ENCODE assay signal across 8 cellular contexts in the genomic region with DNA sequence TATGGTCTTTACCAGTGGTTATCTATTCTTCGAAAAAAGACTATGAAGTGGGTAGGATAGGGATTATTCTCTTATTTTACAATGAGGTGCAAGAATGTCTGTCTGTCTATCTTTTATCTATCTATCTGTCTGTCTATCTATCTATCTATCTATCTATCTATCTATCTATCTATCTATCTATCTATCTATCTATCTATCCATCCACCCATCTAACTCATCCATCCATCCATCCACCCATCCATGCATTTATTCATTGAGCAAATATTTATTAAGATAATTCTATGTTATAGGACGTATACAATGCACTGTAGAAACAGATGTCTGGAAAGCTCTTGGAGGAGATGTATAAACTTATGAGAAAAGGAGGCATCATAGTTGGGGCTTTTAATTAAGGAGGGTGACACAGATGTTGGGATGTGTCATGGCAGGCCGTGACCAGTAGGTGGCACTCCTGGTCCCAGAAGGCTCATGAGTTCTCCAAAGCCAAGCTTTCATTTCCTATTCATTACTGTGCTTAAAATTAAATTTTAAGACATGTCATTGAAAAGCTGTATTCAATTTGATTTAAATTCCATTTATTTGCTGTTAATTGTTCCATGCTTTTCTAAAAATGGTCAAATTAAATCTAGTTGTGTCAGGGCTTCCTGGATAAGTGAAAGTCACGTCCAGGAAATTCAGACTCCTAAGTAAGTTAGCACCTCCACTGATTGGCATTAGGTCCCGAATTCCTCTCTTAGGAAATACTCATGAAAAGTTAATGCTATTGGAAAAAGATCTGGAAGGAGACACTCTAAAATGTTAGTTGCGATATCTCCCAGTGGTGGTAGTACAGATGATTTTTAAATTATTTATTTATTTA. TPM values are rescaled to one million over a fixed set of nuclear protein-coding genes. Genes with fewer than 3 reads are reported as not detected.
DNase-seq lines count a peak whose midpoint lies in the region; ATAC-seq and TF ChIP-seq lines count a peak whose summit lies in the region.

No MANE protein-coding gene starts in this region.

- H3K27ac Mint-ChIP-seq in GM23338 (no peak overlapping the region), chondrocyte (ENCODE audit: unreplicated experiment) (no peak overlapping the region)

- H3K9me2 ChIP-seq in GM23338 (ENCODE audit: insufficient read depth): no peaks in the 10 kb centered on the region

- H3K9me3 Mint-ChIP-seq in GM23338: peaks cover 6% of the 10 kb centered on the region; the same call in 2 of the 3 replicates
- H3K9me3 Mint-ChIP-seq in chondrocyte (ENCODE audit: low read depth): peaks cover 4% of the 10 kb centered on the region

- no peaks in the 10 kb centered on the region for H3K36me3 ChIP-seq in GM23338 (ENCODE audit: insufficient read depth)
- no peaks in the 10 kb centered on the region for H3K36me3 ChIP-seq in liver (ENCODE audit: control insufficient read depth in 4 of 4, insufficient read depth in 3 of 4, low read depth in 1 of 4, low read length in 3 of 4)

- H3K4me3 ChIP-seq in GM23338 (no peak overlapping the region), liver (ENCODE audit: low read depth in 1 of 3, low read length in 3 of 3) (peak overlapping the region; percentile 17 to 61 (median 35))

- H4K20me1 ChIP-seq in GM23338 (replicated peaks; ENCODE audit: insufficient read depth): no peaks in the 10 kb centered on the region

- no peak overlapping the region for H2AFZ ChIP-seq in GM23338

- ATAC-seq in GM23338: peak; percentile 68
- ATAC-seq in GM21390 (IDR thresholded peaks at IDR 0.05; ENCODE audit: unreplicated experiment): no peak

- H3K9me3 ChIP-seq in liver (ENCODE audit: control insufficient read depth in 4 of 4, low read length in 3 of 4): no peaks in the 10 kb centered on the region

- no peaks in the 10 kb centered on the region for H3K79me2 ChIP-seq in GM23338 (replicated peaks; ENCODE audit: insufficient read depth)

- no peaks in the 10 kb centered on the region for H3K36me3 Mint-ChIP-seq in GM23338 (ENCODE audit: low read depth)
- peaks cover 3% of the 10 kb centered on the region for H3K36me3 Mint-ChIP-seq in chondrocyte (ENCODE audit: low read depth)

- DNase-seq in EH (ENCODE audit: low read depth) (peak; percentile 66), GM23338 (ENCODE audit: low spot score) (peak; percentile 68), NCI-H146 treated with DMSO at 0.1 percent for 48 hours (lab: John Stamatoyannopoulos, UW; ENCODE audit: unreplicated experiment) (peak; percentile 48), chondrocyte (ENCODE audit: low spot score) (no peak)
- peak; percentile 70 for DNase-seq in activated CD4-positive, CD25-positive, alpha-beta regulatory T cell treated with anti-CD3 and anti-CD28 coated beads, Interleukin-2, amount 50 U/mL, for 72 hours
- DNase-seq in stimulated activated CD4-positive, alpha-beta T cell treated with anti-CD3 and anti-CD28 coated beads, TNF-alpha, amount 100 ng/mL, for 1 hour (ENCODE audit: low read depth in 3 of 3, low spot score in 1 of 3): peak in 2 of 3 donors; percentile 14 to 52

- H3K27me3 ChIP-seq in GM23338 (ENCODE audit: insufficient read depth): no peaks in the 10 kb centered on the region
- H3K27me3 ChIP-seq in liver (ENCODE audit: control insufficient read depth in 4 of 4, insufficient read depth in 4 of 4, low read length in 3 of 4): no peaks in the 10 kb centered on the region

- H3K9ac ChIP-seq in liver (ENCODE audit: low read depth in 1 of 2, low read length in 2 of 2): peak overlapping the region in 1 of 2 donors; percentile 32

- no peaks in the 10 kb centered on the region for H3F3A ChIP-seq in GM23338 (replicated peaks; ENCODE audit: low read depth)

- H3K27me3 Mint-ChIP-seq in GM23338 (ENCODE audit: insufficient read depth, low read depth, poor library complexity) (peaks cover 2% of the 10 kb centered on the region), chondrocyte (ENCODE audit: low read depth) (peaks cover 17% of the 10 kb centered on the region)

- H3K27ac ChIP-seq in GM23338 (ENCODE audit: low read depth) (no peak overlapping the region), liver (ENCODE audit: low read depth in 1 of 2, low read length in 2 of 2) (no peak overlapping the region)

- WGBS in liver: 37% methylated on average over 6 of the region's 6 CpGs

- peak; percentile 86 to 97 for TF ChIP-seq CTCF in GM23338 (conservative IDR thresholded peaks at IDR 0.05; ENCODE audit: low read depth in 2 of 2)
- peak; percentile 95 for TF ChIP-seq CTCF in chondrocyte (IDR thresholded peaks at IDR 0.05)
- peak; percentile 93 for TF ChIP-seq CTCF in liver (IDR thresholded peaks at IDR 0.05; ENCODE audit: low read depth, low read length, missing input control)

- H3K4me3 Mint-ChIP-seq in GM23338 (no peak overlapping the region), chondrocyte (ENCODE audit: unreplicated experiment) (no peak overlapping the region)

- peaks cover 20% of the 10 kb centered on the region for H3K4me1 Mint-ChIP-seq in GM23338
- H3K4me1 Mint-ChIP-seq in chondrocyte (ENCODE audit: low read depth): no peaks in the 10 kb centered on the region

- H3K4me2 ChIP-seq in GM23338: no peak overlapping the region

- H3K4me1 ChIP-seq in GM23338 (ENCODE audit: insufficient read depth): peaks cover 17% of the 10 kb centered on the region
- no peaks in the 10 kb centered on the region for H3K4me1 ChIP-seq in liver (ENCODE audit: control insufficient read depth in 4 of 4, insufficient read depth in 4 of 4, low read length in 3 of 4)

- peak; percentile 83 to 88 for TF ChIP-seq RAD21 in liver (IDR thresholded peaks at IDR 0.05)

TF ChIP-seq in GM23338, 12 proteins besides CTCF, POLR2A, EP300 and RAD21 (continues in another document):
- TF ChIP-seq POLR2AphosphoS5 (IDR thresholded peaks at IDR 0.05; ENCODE audit: low read depth) (no peak), JUNB (IDR thresholded peaks at IDR 0.05; ENCODE audit: unreplicated experiment) (no peak), EZH2 (IDR thresholded peaks at IDR 0.05; ENCODE audit: low read depth, unreplicated experiment) (no peak), ZNF331 (CRISPR knock-in tag; IDR thresholded peaks at IDR 0.05; ENCODE audit: low read depth) (no peak), CREB1 (CRISPR knock-in tag; IDR thresholded peaks at IDR 0.05; ENCODE audit: low read depth) (no peak), EZH2phosphoT487 (IDR thresholded peaks at IDR 0.05; ENCODE audit: unreplicated experiment) (no peak), NANOG (IDR thresholded peaks at IDR 0.05; ENCODE audit: borderline replicate concordance) (no peak), STAT1 (IDR thresholded peaks at IDR 0.05; ENCODE audit: unreplicated experiment) (no peak)
- TF ChIP-seq, protein P1, sequence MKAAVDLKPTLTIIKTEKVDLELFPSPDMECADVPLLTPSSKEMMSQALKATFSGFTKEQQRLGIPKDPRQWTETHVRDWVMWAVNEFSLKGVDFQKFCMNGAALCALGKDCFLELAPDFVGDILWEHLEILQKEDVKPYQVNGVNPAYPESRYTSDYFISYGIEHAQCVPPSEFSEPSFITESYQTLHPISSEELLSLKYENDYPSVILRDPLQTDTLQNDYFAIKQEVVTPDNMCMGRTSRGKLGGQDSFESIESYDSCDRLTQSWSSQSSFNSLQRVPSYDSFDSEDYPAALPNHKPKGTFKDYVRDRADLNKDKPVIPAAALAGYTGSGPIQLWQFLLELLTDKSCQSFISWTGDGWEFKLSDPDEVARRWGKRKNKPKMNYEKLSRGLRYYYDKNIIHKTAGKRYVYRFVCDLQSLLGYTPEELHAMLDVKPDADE (IDR thresholded peaks at IDR 0.05): no peak

TF ChIP-seq in liver, 16 proteins besides CTCF, POLR2A, EP300 and RAD21 (continues in another document):
- TF ChIP-seq FOXA2 (IDR thresholded peaks at IDR 0.05) (no peak), SP1 (IDR thresholded peaks at IDR 0.05) (no peak), YY1 (IDR thresholded peaks at IDR 0.05) (no peak), HNF4G (IDR thresholded peaks at IDR 0.05) (no peak), RXRA (IDR thresholded peaks at IDR 0.05) (no peak), GABPA (IDR thresholded peaks at IDR 0.05 in 1 of 2, conservative IDR thresholded peaks at IDR 0.05 in 1 of 2) (no peak), NR2F2 (IDR thresholded peaks at IDR 0.05) (no peak), JUND (IDR thresholded peaks at IDR 0.05) (no peak)
- TF ChIP-seq, protein P2, sequence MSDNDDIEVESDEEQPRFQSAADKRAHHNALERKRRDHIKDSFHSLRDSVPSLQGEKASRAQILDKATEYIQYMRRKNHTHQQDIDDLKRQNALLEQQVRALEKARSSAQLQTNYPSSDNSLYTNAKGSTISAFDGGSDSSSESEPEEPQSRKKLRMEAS (IDR thresholded peaks at IDR 0.05): no peak
- TF ChIP-seq, protein P3, sequence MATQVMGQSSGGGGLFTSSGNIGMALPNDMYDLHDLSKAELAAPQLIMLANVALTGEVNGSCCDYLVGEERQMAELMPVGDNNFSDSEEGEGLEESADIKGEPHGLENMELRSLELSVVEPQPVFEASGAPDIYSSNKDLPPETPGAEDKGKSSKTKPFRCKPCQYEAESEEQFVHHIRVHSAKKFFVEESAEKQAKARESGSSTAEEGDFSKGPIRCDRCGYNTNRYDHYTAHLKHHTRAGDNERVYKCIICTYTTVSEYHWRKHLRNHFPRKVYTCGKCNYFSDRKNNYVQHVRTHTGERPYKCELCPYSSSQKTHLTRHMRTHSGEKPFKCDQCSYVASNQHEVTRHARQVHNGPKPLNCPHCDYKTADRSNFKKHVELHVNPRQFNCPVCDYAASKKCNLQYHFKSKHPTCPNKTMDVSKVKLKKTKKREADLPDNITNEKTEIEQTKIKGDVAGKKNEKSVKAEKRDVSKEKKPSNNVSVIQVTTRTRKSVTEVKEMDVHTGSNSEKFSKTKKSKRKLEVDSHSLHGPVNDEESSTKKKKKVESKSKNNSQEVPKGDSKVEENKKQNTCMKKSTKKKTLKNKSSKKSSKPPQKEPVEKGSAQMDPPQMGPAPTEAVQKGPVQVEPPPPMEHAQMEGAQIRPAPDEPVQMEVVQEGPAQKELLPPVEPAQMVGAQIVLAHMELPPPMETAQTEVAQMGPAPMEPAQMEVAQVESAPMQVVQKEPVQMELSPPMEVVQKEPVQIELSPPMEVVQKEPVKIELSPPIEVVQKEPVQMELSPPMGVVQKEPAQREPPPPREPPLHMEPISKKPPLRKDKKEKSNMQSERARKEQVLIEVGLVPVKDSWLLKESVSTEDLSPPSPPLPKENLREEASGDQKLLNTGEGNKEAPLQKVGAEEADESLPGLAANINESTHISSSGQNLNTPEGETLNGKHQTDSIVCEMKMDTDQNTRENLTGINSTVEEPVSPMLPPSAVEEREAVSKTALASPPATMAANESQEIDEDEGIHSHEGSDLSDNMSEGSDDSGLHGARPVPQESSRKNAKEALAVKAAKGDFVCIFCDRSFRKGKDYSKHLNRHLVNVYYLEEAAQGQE (IDR thresholded peaks at IDR 0.05): no peak

RNA-seq across cellular contexts. Expression of a gene that starts 19.0 kb away (rescaled TPM):
- 6.3 and 10.6 TPM in 2 replicates for total RNA-seq in GM23338 (2014; rRNA removed; shearing (Covaris generic))
- polyA plus RNA-seq in GM23338 (2016; fragmentation: Nextera tagmentation; extraction: Ambion mirVana): 8.3 and 8.6 TPM in 2 replicates
- total RNA-seq in chondrocyte: 0.60 to 1.4 TPM (median 0.64 TPM) in 3 replicates
- 1 to 10 TPM in 1 of 2 donors, not detected in 1; 9.6 TPM for total RNA-seq in liver
- polyA plus RNA-seq in liver: under 1 TPM; 0.14 to 0.66 TPM

RNA-seq across cellular contexts. Expression of a gene that starts 57.9 kb away (rescaled TPM):
- total RNA-seq in GM23338 (2014; rRNA removed; shearing (Covaris generic)): not detected in 2 replicates
- polyA plus RNA-seq in GM23338 (2016; fragmentation: Nextera tagmentation; extraction: Ambion mirVana) (0.38 TPM in 1 of 2 replicates, not detected in the other), liver (not detected)
- total RNA-seq in chondrocyte (not detected in 3 replicates), liver (under 1 TPM in 1 of 2 donors, not detected in 1; 0.08 TPM)
